Comparison of ENCODE assay signal across 9 cellular contexts in the genomic region with DNA sequence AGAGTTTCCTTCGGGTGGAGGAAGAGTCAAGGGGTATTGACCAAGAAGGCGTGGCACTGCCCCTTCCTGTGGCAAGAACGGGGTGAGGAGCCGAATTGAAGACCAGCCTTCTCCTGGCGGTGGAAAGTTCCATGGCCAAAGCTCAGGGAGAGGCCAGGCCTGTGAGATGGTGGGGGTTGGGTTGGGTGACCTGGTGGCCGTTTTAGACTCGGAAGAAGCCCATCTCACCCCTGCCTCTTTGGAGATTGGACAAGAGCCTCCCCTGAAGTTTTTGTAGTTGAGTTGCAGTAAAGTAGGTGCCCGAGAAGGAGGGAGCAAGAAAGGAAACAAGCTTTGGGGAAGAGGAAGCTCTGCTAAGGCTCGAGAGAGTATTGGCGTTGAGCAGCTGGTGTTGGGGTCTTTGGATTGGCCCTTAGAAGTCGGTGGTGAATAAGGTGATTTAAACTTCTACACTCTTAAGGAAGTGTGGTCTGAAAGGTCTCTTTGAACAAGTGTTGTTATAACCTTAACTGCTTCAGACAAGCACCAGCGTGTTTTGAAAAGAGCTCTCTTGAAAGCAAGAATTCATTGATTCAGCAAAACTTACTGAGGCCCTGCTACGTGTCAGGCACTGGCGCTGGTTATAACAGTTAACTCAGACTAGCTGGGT. TPM values are rescaled to one million over a fixed set of nuclear protein-coding genes. Genes with fewer than 3 reads are reported as not detected.
DNase-seq lines count a peak whose midpoint lies in the region; ATAC-seq and TF ChIP-seq lines count a peak whose summit lies in the region.
"Had no signal": no experiment of that assay in that cellular context is flagged by ENCODE, and none has a peak within 500 bp of the region (broad histone marks: within the 10 kb centered on the region; RNA-seq: fewer than 3 reads in every experiment).

No MANE protein-coding gene starts in this region.

- H3K9ac ChIP-seq in SU-DHL-6 (ENCODE audit: low read length) = peak overlapping the region; percentile 60

- H3K36me3 ChIP-seq in HAP-1 (replicated peaks) (no peaks in the 10 kb centered on the region), SU-DHL-6 (ENCODE audit: low read length) (no peaks in the 10 kb centered on the region), esophagus muscularis mucosa (no peaks in the 10 kb centered on the region)

- intact Hi-C loops in esophagus muscularis mucosa (cut with DNase I) = no loop called here

- H3K27me3 ChIP-seq in HAP-1 (ENCODE audit: low read depth) (no peaks in the 10 kb centered on the region), SU-DHL-6 (ENCODE audit: low read length) (no peaks in the 10 kb centered on the region), esophagus muscularis mucosa (peaks cover 0 to 26% (median 13%) of the 10 kb centered on the region in 4 donors)

- peak overlapping the region; percentile 49 for H3K4me3 ChIP-seq in HAP-1
- H3K4me3 ChIP-seq in SU-DHL-6 (ENCODE audit: insufficient read depth, low read length, poor library complexity, severe bottlenecking) = peak overlapping the region; percentile 65
- peak overlapping the region; percentile 54 to 65 (median 56) for H3K4me3 ChIP-seq in esophagus muscularis mucosa

- H3K9me2 ChIP-seq in SU-DHL-6 (replicated peaks; ENCODE audit: insufficient read depth, low read length) = no peaks in the 10 kb centered on the region

- ATAC-seq in HG03460 (IDR thresholded peaks at IDR 0.05; ENCODE audit: unreplicated experiment) (no peak), GM18909 (IDR thresholded peaks at IDR 0.05; ENCODE audit: poor library complexity, unreplicated experiment) (no peak)

- peaks cover 54% of the 10 kb centered on the region for H3K4me1 Mint-ChIP-seq in osteocyte (ENCODE audit: unreplicated experiment)

- TF ChIP-seq EP300 in esophagus muscularis mucosa (IDR thresholded peaks at IDR 0.05) = no peak

- peak overlapping the region; percentile 72 for H3K27ac Mint-ChIP-seq in osteocyte (ENCODE audit: unreplicated experiment)

- DNase-seq in HAP-1 (ENCODE audit: low spot score in 2 of 2) (no peak), esophagus muscularis mucosa (ENCODE audit: extremely low spot score) (no peak), osteocyte (ENCODE audit: extremely low spot score, unreplicated experiment) (no peak), GM13976 (ENCODE audit: low spot score) (no peak), A172 (ENCODE audit: low spot score) (no peak)

- H3K36me3 Mint-ChIP-seq in osteocyte (ENCODE audit: unreplicated experiment) = no peaks in the 10 kb centered on the region

- TF ChIP-seq POLR2A in esophagus muscularis mucosa (IDR thresholded peaks at IDR 0.05; ENCODE audit: low read depth) = no peak

- H3K9me3 ChIP-seq in HAP-1 = no peaks in the 10 kb centered on the region
- no peaks in the 10 kb centered on the region for H3K9me3 ChIP-seq in SU-DHL-6 (ENCODE audit: insufficient read depth, low read length)
- H3K9me3 ChIP-seq in esophagus muscularis mucosa = no peaks in the 10 kb centered on the region

- TF ChIP-seq CTCF in SU-DHL-6 (IDR thresholded peaks at IDR 0.05; ENCODE audit: insufficient read depth, low read length, poor library complexity, severe bottlenecking) (no peak), esophagus muscularis mucosa (IDR thresholded peaks at IDR 0.05) (no peak), osteocyte (IDR thresholded peaks at IDR 0.05) (no peak), GM13976 (IDR thresholded peaks at IDR 0.05; ENCODE audit: borderline replicate concordance, control extremely low read depth, extremely low read depth, insufficient read depth, missing control alignments) (no peak)

- no peaks in the 10 kb centered on the region for H3K27me3 Mint-ChIP-seq in osteocyte (ENCODE audit: unreplicated experiment)

- H3K79me2 ChIP-seq in SU-DHL-6 (ENCODE audit: insufficient read depth, low read length) = no peaks in the 10 kb centered on the region

- peak overlapping the region; percentile 92 for H2AFZ ChIP-seq in SU-DHL-6 (ENCODE audit: low read depth, low read length, severe bottlenecking)

- H3K4me3 Mint-ChIP-seq in osteocyte (ENCODE audit: unreplicated experiment) = peak overlapping the region; percentile 67

- in situ Hi-C loops in HAP-1 (cut with MboI; ENCODE audit: low sequenced_read_pairs) (no loop called here), GM13976 (cut with MboI; ENCODE audit: low sequenced_read_pairs, unreplicated experiment) (no loop called here)

- H3K9me3 Mint-ChIP-seq in osteocyte (ENCODE audit: unreplicated experiment) = no peaks in the 10 kb centered on the region

- H3K4me1 ChIP-seq in HAP-1 = peaks cover 24% of the 10 kb centered on the region
- H3K4me1 ChIP-seq in esophagus muscularis mucosa = peaks cover 13 to 16% (median 14%) of the 10 kb centered on the region in 4 donors

- H3K4me2 ChIP-seq in SU-DHL-6 (ENCODE audit: low read depth, low read length, poor library complexity, severe bottlenecking) = peak overlapping the region; percentile 87

- H3K27ac ChIP-seq in SU-DHL-6 (ENCODE audit: low read depth, low read length) (no peak overlapping the region), esophagus muscularis mucosa (replicated peaks in 1 of 4) (peak overlapping the region in 2 of 4 donors; percentile 53 to 60)

- H4K20me1 ChIP-seq in SU-DHL-6 (ENCODE audit: low read depth, low read length) = no peaks in the 10 kb centered on the region

- 65% methylated on average over 14 of the region's 14 CpGs for WGBS in esophagus muscularis mucosa

- peaks cover 14% of the 10 kb centered on the region for H3F3A ChIP-seq in SU-DHL-6 (ENCODE audit: insufficient read depth)

RNA-seq across cellular contexts. Expression of a gene that starts 1.0 kb away (rescaled TPM):
- total RNA-seq in esophagus muscularis mucosa = 10 to 100 TPM in 3 of 4 donors, 1 to 10 TPM in 1; 5.0 to 13.4 (median 11.4) TPM
- total RNA-seq in osteocyte = 29.5 and 30.4 TPM in 2 replicates
- total RNA-seq in A172 (2014; rRNA removed; shearing (Covaris generic)) = 0.41 and 0.60 TPM in 2 replicates

RNA-seq across cellular contexts. Expression of a gene that starts 9.2 kb away (rescaled TPM):
- total RNA-seq in esophagus muscularis mucosa (100 to 1,000 TPM; 217 to 794 (median 445) TPM), osteocyte (45.1 TPM in 2 replicates)
- total RNA-seq in A172 (2014; rRNA removed; shearing (Covaris generic)) = not detected in 2 replicates
- total RNA-seq: LHCN-M2 had no signal

RNA-seq across cellular contexts. Expression of a gene that starts 38.7 kb away (rescaled TPM):
- total RNA-seq in esophagus muscularis mucosa (1 to 10 TPM; 7.8 to 8.6 (median 8.1) TPM), osteocyte (not detected in 2 replicates)
- total RNA-seq in A172 (2014; rRNA removed; shearing (Covaris generic)) = 220 and 316 TPM in 2 replicates
- total RNA-seq: LHCN-M2 had no signal

RNA-seq across cellular contexts. Expression of a gene that starts 41.3 kb away (rescaled TPM):
- under 1 TPM in 2 of 4 donors, not detected in 2; 0.17 to 0.83 TPM for total RNA-seq in esophagus muscularis mucosa
- total RNA-seq in osteocyte = 0.63 and 2.2 TPM in 2 replicates
- 6.4 and 19.2 TPM in 2 replicates for total RNA-seq in A172 (2014; rRNA removed; shearing (Covaris generic))

RNA-seq across cellular contexts. Expression of a gene that starts 50.4 kb away (rescaled TPM):
- total RNA-seq in esophagus muscularis mucosa (10 to 100 TPM; 10.8 to 26.5 (median 21.5) TPM), osteocyte (54.6 and 59.9 TPM in 2 replicates)
- total RNA-seq in A172 (2014; rRNA removed; shearing (Covaris generic)) = 98.8 and 110 TPM in 2 replicates

Comparison
In these comparisons a context has a peak if more than half of its experiments do, and no peak if none do; other contexts are left out.
1. RNA of a gene that starts 9.2 kb away (total RNA-seq): 217 to 794 TPM in esophagus muscularis mucosa and 45.1 TPM in osteocyte; not detected in A172; every median in the first group is over 10 times any median in the second.
2. RNA of a gene that starts 38.7 kb away (total RNA-seq): 220 to 316 TPM in A172; 7.8 to 8.6 TPM in esophagus muscularis mucosa and not detected in osteocyte; every median in the first group is over 10 times any median in the second.
3. Peak in every context shown above with its lines, with median percentiles within 50 percentile points of each other: H3K4me3 ChIP-seq.